ENCODE assay signal across 13 cellular contexts in the genomic region with DNA sequence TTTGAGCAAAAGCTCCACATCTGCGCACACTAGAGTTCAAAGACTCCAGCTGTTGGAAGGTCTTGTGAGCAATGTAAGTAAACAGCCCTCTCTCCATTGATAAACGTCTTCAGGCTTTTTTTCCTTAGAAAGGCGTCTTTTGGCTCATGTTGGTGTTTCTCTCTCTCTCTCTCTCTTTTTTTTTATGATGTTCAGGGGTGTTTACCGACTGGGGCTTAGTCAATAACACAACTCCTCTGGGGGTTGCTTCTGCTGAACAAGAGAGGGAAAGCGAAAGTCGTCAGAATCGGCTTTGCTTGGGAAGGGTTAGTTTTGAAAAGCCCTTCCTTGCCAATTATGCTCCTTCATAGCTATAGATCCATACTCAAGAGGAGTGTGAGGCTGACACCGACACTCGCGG. TPM values are rescaled to one million over a fixed set of nuclear protein-coding genes. Genes with fewer than 3 reads are reported as not detected.
A peak's percentile ranks its signal among the peaks of the same experiment; 100 is the strongest.
DNase-seq lines count a peak whose midpoint lies in the region; TF ChIP-seq lines count a peak whose summit lies in the region.
"Had no signal": no experiment of that assay in that cellular context is flagged by ENCODE, and none has a peak within 500 bp of the region (broad histone marks: within the 10 kb centered on the region; RNA-seq: fewer than 3 reads in every experiment).

No MANE protein-coding gene starts in this region.

- intact Hi-C loops in tibial artery (cut with DNase I; ENCODE audit: low total_unique reads): no loop called here

- H3K9me3 ChIP-seq in Peyer's patch (no peaks in the 10 kb centered on the region), muscle layer of colon (ENCODE audit: low read length) (no peaks in the 10 kb centered on the region), tibial artery (no peaks in the 10 kb centered on the region)
- H3K9me3 ChIP-seq: body of pancreas had no signal

- no peak for DNase-seq in Peyer's patch
- peak; percentile 49 for DNase-seq in fibroblast of pulmonary artery (ENCODE audit: low read depth)
- no peak for DNase-seq in tibial artery
- no peak for DNase-seq in DMS53 treated with DMSO at 0.1 percent for 48 hours (lab: John Stamatoyannopoulos, UW; ENCODE audit: unreplicated experiment)
- DNase-seq in NCI-H524 (lab: John Stamatoyannopoulos, UW): no peak
- DNase-seq in NCI-H510A treated with DMSO at 0.1 percent for 48 hours (lab: John Stamatoyannopoulos, UW): no peak
- DNase-seq in stimulated activated naive CD4-positive, alpha-beta T cell (lab: John Stamatoyannopoulos, UW): no peak
- DNase-seq: activated CD4-positive, alpha-beta T cell treated with anti-CD3 and anti-CD28 coated beads for 4 hours; body of pancreas; CD8-positive, alpha-beta memory T cell had no signal

- TF ChIP-seq CTCF in Peyer's patch (IDR thresholded peaks at IDR 0.05): no peak
- TF ChIP-seq CTCF in fibroblast of pulmonary artery (IDR thresholded peaks at IDR 0.05; ENCODE audit: low read length, missing control alignments): no peak
- TF ChIP-seq CTCF in tibial artery (IDR thresholded peaks at IDR 0.05): no peak

- H3K36me3 ChIP-seq in Peyer's patch (no peaks in the 10 kb centered on the region), muscle layer of colon (ENCODE audit: insufficient read depth, low read length) (no peaks in the 10 kb centered on the region), tibial artery (no peaks in the 10 kb centered on the region)

- no peaks in the 10 kb centered on the region for H3K4me1 ChIP-seq in Peyer's patch
- H3K4me1 ChIP-seq in muscle layer of colon (ENCODE audit: insufficient read depth, low read length): peaks cover 14% of the 10 kb centered on the region
- peaks cover 0 to 73% (median 4%) of the 10 kb centered on the region in 4 donors for H3K4me1 ChIP-seq in tibial artery
- H3K4me1 ChIP-seq: body of pancreas had no signal

- H3K27ac ChIP-seq in Peyer's patch: peak overlapping the region; percentile 31 to 75 (median 50)
- H3K27ac ChIP-seq in muscle layer of colon (ENCODE audit: low read depth, low read length): peak overlapping the region; percentile 9
- peak overlapping the region in 1 of 2 donors; percentile 53 for H3K27ac ChIP-seq in tibial artery
- H3K27ac ChIP-seq: body of pancreas had no signal

- H3K4me3 ChIP-seq in Peyer's patch (peak overlapping the region in 1 of 4 donors; percentile 24), fibroblast of pulmonary artery (replicated peaks; ENCODE audit: low read depth, low read length) (peak overlapping the region; percentile 48), muscle layer of colon (ENCODE audit: low read depth in 1 of 2, low read length in 2 of 2) (no peak overlapping the region), tibial artery (peak overlapping the region; percentile 12 to 18)
- H3K4me3 ChIP-seq: body of pancreas had no signal

- H3K27me3 ChIP-seq in Peyer's patch: no peaks in the 10 kb centered on the region
- H3K27me3 ChIP-seq in muscle layer of colon (ENCODE audit: control insufficient read depth in 1 of 2, insufficient read depth in 2 of 2, low read length in 2 of 2): no peaks in the 10 kb centered on the region
- H3K27me3 ChIP-seq in tibial artery: no peaks in the 10 kb centered on the region
- H3K27me3 ChIP-seq: body of pancreas had no signal

- no peak for TF ChIP-seq POLR2A in Peyer's patch (IDR thresholded peaks at IDR 0.05)

- no peak overlapping the region for H3K9ac ChIP-seq in muscle layer of colon (ENCODE audit: low read length)

RNA-seq across cellular contexts. Expression of a gene that starts 53.1 kb away (rescaled TPM):
- total RNA-seq in Peyer's patch: 1 to 10 TPM; 1.2 to 5.0 (median 2.7) TPM
- total RNA-seq: activated T-helper 1 cell treated with anti-CD3 and anti-CD28 coated beads, Interleukin-12 subunit alpha, Interleukin-12 subunit beta, Interleukin-2, Interleukin-4 antibody, amounts not matched to agents 30 ng/mL and 10 ng/mL and 1 ng/mL, durations not matched to agents 14 hours and 24 hours and 36 hours; CD8-positive, alpha-beta memory T cell; HT1080 had no signal

Comparison
In these comparisons a context has a peak if more than half of its experiments do, and no peak if none do; other contexts are left out.
1. H3K4me3 ChIP-seq: peak in fibroblast of pulmonary artery (single experiment) and tibial artery (2 of 2); none in muscle layer of colon (0 of 2).